In the genomic region with DNA sequence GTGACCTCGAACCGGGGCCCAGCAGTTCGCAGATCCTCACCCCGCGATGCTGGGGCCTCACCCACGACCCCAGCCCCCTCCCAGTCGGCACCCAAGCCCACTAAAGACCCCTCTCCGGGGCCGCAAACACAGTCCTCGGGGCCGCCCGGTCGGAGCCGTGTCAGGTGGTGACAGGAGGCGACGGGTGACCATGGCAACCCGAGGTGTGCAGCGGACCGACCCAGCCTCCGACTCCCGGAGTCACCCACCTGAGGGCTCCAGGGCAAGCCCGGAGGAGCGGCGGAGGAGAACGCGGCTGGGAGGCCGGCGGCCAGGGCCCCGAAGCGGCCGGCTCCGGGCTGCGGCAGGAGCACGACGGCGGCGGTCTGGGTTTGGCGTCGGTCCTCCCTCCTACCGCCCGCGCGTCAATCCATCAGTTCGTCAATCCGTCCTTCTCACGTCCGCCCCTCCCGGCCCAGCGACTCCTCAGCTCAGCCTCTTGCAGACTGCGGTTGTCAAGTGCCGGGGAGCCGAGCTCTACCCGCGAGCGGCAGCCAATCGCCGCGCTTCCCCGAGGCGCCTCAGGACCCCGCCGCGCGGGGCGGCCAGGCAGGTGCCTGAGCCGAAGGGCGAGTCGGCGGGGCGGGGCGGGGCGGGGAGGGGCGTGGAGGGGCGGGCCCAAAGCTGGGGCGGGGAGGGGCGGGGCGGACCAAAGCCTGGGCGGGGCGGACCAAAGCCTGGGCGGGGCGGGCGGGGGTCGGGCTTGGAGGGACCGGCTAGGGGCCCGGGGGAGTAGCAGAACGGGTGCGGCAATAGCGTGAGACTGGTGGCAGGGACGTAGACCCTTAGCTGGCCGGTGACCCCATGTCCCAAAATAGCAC, we compare ENCODE assay signal across 8 cellular contexts. TPM values are rescaled to one million over a fixed set of nuclear protein-coding genes. Genes with fewer than 3 reads are reported as not detected.
DNase-seq lines count a peak whose midpoint lies in the region; ATAC-seq, FAIRE-seq and TF ChIP-seq lines count a peak whose summit lies in the region.

A gene (minus strand): TSS at position 489 of the 860 bp plus-strand sequence. CDS start 18,590 bp downstream, outside the sequence.

- peak; percentile 70 to 98 for TF ChIP-seq POLR2A in thyroid gland (IDR thresholded peaks at IDR 0.05)

- H3K27ac ChIP-seq in SU-DHL-6 (ENCODE audit: low read depth, low read length) = peak within 1 kb of the TSS; percentile 62
- peak within 1 kb of the TSS; percentile 53 to 70 (median 66) for H3K27ac ChIP-seq in pancreas
- peak within 1 kb of the TSS; percentile 65 to 78 (median 74) for H3K27ac ChIP-seq in thyroid gland

- WGBS in pancreas, 2 donors = 0 to 2% methylated on average over 55 to 86 of the region's 90 CpGs
- 0 to 3% methylated on average over 6 to 16 of the region's 90 CpGs for WGBS in thyroid gland, 2 donors

- ATAC-seq in HG02759 (IDR thresholded peaks at IDR 0.05; ENCODE audit: unreplicated experiment) (peak; percentile 96), Right ventricle myocardium superior (ENCODE audit: poor library complexity) (peak; percentile 98), pancreas (peak; percentile 97 to 99 (median 98))

- H3K4me1 ChIP-seq in pancreas (peaks cover 0 to 7% (median 4%) of the 10 kb centered on the region in 3 donors), thyroid gland (peaks cover 0 to 4% of the 10 kb centered on the region in 2 donors)

- no peak for FAIRE-seq in pancreas (lab: Jason Lieb, UNC)

- no peaks in the 10 kb centered on the region for H3K27me3 ChIP-seq in SU-DHL-6 (ENCODE audit: low read length)
- no peaks in the 10 kb centered on the region for H3K27me3 ChIP-seq in pancreas
- H3K27me3 ChIP-seq in thyroid gland = no peaks in the 10 kb centered on the region

- H3K9me3 ChIP-seq in SU-DHL-6 (ENCODE audit: insufficient read depth, low read length) (no peaks in the 10 kb centered on the region), pancreas (no peaks in the 10 kb centered on the region), thyroid gland (no peaks in the 10 kb centered on the region)

- DNase-seq in GM12865 (ENCODE audit: low read depth) = peak; percentile 99
- DNase-seq in NCI-H128 (lab: John Stamatoyannopoulos, UW; ENCODE audit: unreplicated experiment) = peak; percentile 94
- DNase-seq in activated naive CD8-positive, alpha-beta T cell treated with anti-CD3 and anti-CD28 coated beads, Interleukin-2, amount 50 U/mL, for 16 hours (ENCODE audit: low read depth, low spot score) = peak; percentile 90
- DNase-seq in Right ventricle myocardium superior = peak; percentile 97
- DNase-seq in pancreas = peak; percentile 92 to 98 (median 95)
- peak; percentile 97 to 98 for DNase-seq in thyroid gland

- no peak for TF ChIP-seq CTCF in GM12865 (IDR thresholded peaks at IDR 0.05; ENCODE audit: insufficient read depth, low read depth, low read length, missing control alignments)
- no peak for TF ChIP-seq CTCF in SU-DHL-6 (IDR thresholded peaks at IDR 0.05; ENCODE audit: insufficient read depth, low read length, poor library complexity, severe bottlenecking)
- TF ChIP-seq CTCF in pancreas (IDR thresholded peaks at IDR 0.05) = no peak
- peak in 1 of 6 experiments; percentile 9 for TF ChIP-seq CTCF in thyroid gland (IDR thresholded peaks at IDR 0.05)

- H3K79me2 ChIP-seq in SU-DHL-6 (ENCODE audit: insufficient read depth, low read length) = peaks cover 40% of the 10 kb centered on the region

- H3K4me3 ChIP-seq in GM12865 (ENCODE audit: low read depth, low read length) (peak within 1 kb of the TSS; percentile 99), SU-DHL-6 (ENCODE audit: insufficient read depth, low read length, poor library complexity, severe bottlenecking) (peak within 1 kb of the TSS; percentile 99), pancreas (peak within 1 kb of the TSS; percentile 85 to 100 (median 97)), thyroid gland (replicated peaks in 1 of 3) (peak within 1 kb of the TSS; percentile 75 to 99 (median 99))

- peak within 1 kb of the TSS; percentile 92 for H3K4me2 ChIP-seq in SU-DHL-6 (ENCODE audit: low read depth, low read length, poor library complexity, severe bottlenecking)

- H3K9ac ChIP-seq in SU-DHL-6 (ENCODE audit: low read length) = peak within 1 kb of the TSS; percentile 79

- H3K36me3 ChIP-seq in SU-DHL-6 (ENCODE audit: low read length) (no peaks in the 10 kb centered on the region), pancreas (no peaks in the 10 kb centered on the region), thyroid gland (no peaks in the 10 kb centered on the region)

- peaks cover 9% of the 10 kb centered on the region; the same call in 1 of the 2 replicates for H3F3A ChIP-seq in SU-DHL-6 (ENCODE audit: insufficient read depth)

- intact Hi-C loops in Right ventricle myocardium superior (cut with DNase I) = no loop called here
- intact Hi-C loops in pancreas (cut with DNase I) = no loop called here
- intact Hi-C loops in thyroid gland (cut with DNase I) = loop anchor here (5.0 kb wide), 1 partner anchor 80 kb away; a partner anchor contains a TSS

- peak within 1 kb of the TSS; percentile 70 for H2AFZ ChIP-seq in SU-DHL-6 (ENCODE audit: low read depth, low read length, severe bottlenecking)

- no peaks in the 10 kb centered on the region for H3K9me2 ChIP-seq in SU-DHL-6 (replicated peaks; ENCODE audit: insufficient read depth, low read length)

- no peaks in the 10 kb centered on the region for H4K20me1 ChIP-seq in SU-DHL-6 (ENCODE audit: low read depth, low read length)

RNA-seq across cellular contexts. Expression of the gene that starts here (rescaled TPM):
- 15.1 TPM for total RNA-seq in Right ventricle myocardium superior
- total RNA-seq in pancreas = 1 to 10 TPM; 3.8 to 7.1 (median 4.4) TPM
- polyA plus RNA-seq in pancreas = 1 to 10 TPM; 1.9 to 3.8 TPM
- 10 to 100 TPM in 3 of 4 donors, 1 to 10 TPM in 1; 9.4 to 23.2 (median 12.9) TPM for total RNA-seq in thyroid gland

Comparison
In these comparisons a context has a peak if more than half of its experiments do, and no peak if none do; other contexts are left out.
1. Peak in every context shown above with its lines: DNase-seq, ATAC-seq, H3K4me3 ChIP-seq and H3K27ac ChIP-seq.